20 cellular contexts compared by ENCODE assay signal in the genomic region with DNA sequence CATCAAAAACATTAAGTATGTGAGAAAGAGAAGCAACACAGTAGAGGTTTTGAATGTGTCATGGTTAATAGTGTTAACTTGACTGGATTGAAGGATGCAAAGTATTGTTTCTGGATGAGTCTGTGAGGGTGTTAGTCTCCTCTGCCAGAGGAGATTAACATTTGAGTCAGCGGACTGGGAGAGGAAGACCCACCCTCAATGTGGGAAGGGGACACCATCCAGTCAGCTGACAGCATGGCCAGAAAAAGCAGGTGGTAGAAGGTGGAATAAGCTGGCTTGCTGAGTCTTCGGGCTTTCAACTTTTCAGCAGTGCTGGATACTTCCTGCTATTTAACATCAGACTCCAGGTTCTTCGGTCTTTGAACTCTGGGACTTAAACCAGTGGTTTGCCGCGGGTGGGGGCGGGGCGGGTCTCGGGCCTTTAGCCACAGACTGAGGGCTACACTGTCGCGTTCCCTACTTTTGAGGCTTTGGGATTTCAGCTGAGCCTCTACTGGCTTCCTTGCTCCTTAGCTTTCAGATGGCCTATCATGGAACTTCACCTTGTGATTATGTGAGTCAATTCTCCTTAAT.
"Had no signal": no experiment of that assay in that cellular context is flagged by ENCODE, and none has a peak within 500 bp of the region (broad histone marks: within the 10 kb centered on the region; RNA-seq: fewer than 3 reads in every experiment).

No MANE protein-coding gene starts in this region.

- H3K36me3 Mint-ChIP-seq: naive thymus-derived CD8-positive, alpha-beta T cell had no signal

- H3K9ac ChIP-seq: parathyroid adenoma had no signal

- H3K27me3 ChIP-seq: esophagus squamous epithelium, gastroesophageal sphincter had no signal

- H3K9me3 Mint-ChIP-seq: effector memory CD8-positive, alpha-beta T cell had no signal

- H3K27ac ChIP-seq: esophagus squamous epithelium, gastroesophageal sphincter, parathyroid adenoma, prostate gland had no signal

- H2AFZ ChIP-seq: parathyroid adenoma had no signal

- H3K27ac Mint-ChIP-seq: dendritic cell treated with granulocyte-macrophage colony-stimulating factor and Interleukin-4, amounts not matched to agents 40 ng/mL and 50 ng/mL, for 4 days; effector memory CD8-positive, alpha-beta T cell; naive thymus-derived CD8-positive, alpha-beta T cell had no signal

- H3K4me1 ChIP-seq: esophagus squamous epithelium, gastroesophageal sphincter, parathyroid adenoma, prostate gland had no signal

- FAIRE-seq: colon, islet of Langerhans had no signal

- ATAC-seq: effector memory CD8-positive, alpha-beta T cell; gastroesophageal sphincter; left lobe of liver; mucosa of descending colon; naive thymus-derived CD8-positive, alpha-beta T cell; sciatic nerve had no signal

- H3K27me3 Mint-ChIP-seq: dendritic cell treated with granulocyte-macrophage colony-stimulating factor and Interleukin-4, amounts not matched to agents 40 ng/mL and 50 ng/mL, for 4 days had no signal

- H3K36me3 ChIP-seq: esophagus squamous epithelium, gastroesophageal sphincter, prostate gland had no signal

- H3K79me2 ChIP-seq: parathyroid adenoma had no signal

- H3K4me3 ChIP-seq: esophagus squamous epithelium, gastroesophageal sphincter, mucosa of descending colon, prostate gland had no signal

- H3K9me3 ChIP-seq: esophagus squamous epithelium, gastroesophageal sphincter, mucosa of descending colon, prostate gland had no signal

- H3K4me3 Mint-ChIP-seq: dendritic cell treated with granulocyte-macrophage colony-stimulating factor and Interleukin-4, amounts not matched to agents 40 ng/mL and 50 ng/mL, for 4 days; effector memory CD8-positive, alpha-beta T cell; naive thymus-derived CD8-positive, alpha-beta T cell had no signal

- H3K4me1 Mint-ChIP-seq: naive thymus-derived CD8-positive, alpha-beta T cell had no signal

- DNase-seq: cerebellar nuclear complex; effector memory CD8-positive, alpha-beta T cell; esophagus squamous epithelium; foreskin fibroblast; glutamatergic neuron; mammary epithelial cell; mucosa of descending colon; naive thymus-derived CD8-positive, alpha-beta T cell; occipital lobe; stimulated activated CD4-positive, alpha-beta T cell treated with anti-CD3 and anti-CD28 coated beads, Interleukin-2, amount 100 ng/mL, for 24 hours; stimulated activated naive CD4-positive, alpha-beta T cell; trophoblast cell had no signal
